In genomic region chr17:7969434-7969833, GRCh38 we compare ENCODE assay signal across 32 cellular contexts. TPM values are rescaled to one million over a fixed set of nuclear protein-coding genes. Genes with fewer than 3 reads are reported as not detected.
A peak's percentile ranks its signal among the peaks of the same experiment; 100 is the strongest.
DNase-seq lines count a peak whose midpoint lies in the region; ATAC-seq, FAIRE-seq and TF ChIP-seq lines count a peak whose summit lies in the region.
"Had no signal": no experiment of that assay in that cellular context is flagged by ENCODE, and none has a peak within 500 bp of the region (broad histone marks: within the 10 kb centered on the region; RNA-seq: fewer than 3 reads in every experiment).

No MANE protein-coding gene starts in this region.

- H3K4me3 ChIP-seq in adipocyte (ENCODE audit: low read length), result no peak overlapping the region
- H3K4me3 ChIP-seq in mesenchymal stem cell (ENCODE audit: insufficient read depth in 1 of 2, low read depth in 1 of 2, low read length in 2 of 2), result no peak overlapping the region
- no peak overlapping the region for H3K4me3 ChIP-seq in dorsolateral prefrontal cortex
- H3K4me3 ChIP-seq: adrenal gland, psoas muscle had no signal

- H3K27ac ChIP-seq in mesenchymal stem cell (ENCODE audit: low read length, poor library complexity, severe bottlenecking) (no peak overlapping the region), dorsolateral prefrontal cortex (no peak overlapping the region)
- no peak overlapping the region for H3K27ac ChIP-seq in CD4-positive, alpha-beta T cell (ENCODE audit: low read depth, low read length)
- H3K27ac ChIP-seq: adrenal gland, C4-2B, psoas muscle had no signal

- DNase-seq in CD14-positive monocyte (ENCODE audit: low spot score) (peak; percentile 65), MV-4-11 (lab: John Stamatoyannopoulos, UW) (peak; percentile 89), adipocyte (ENCODE audit: low read depth) (peak; percentile 37), mesenchymal stem cell (peak; percentile 17), GM12891 (ENCODE audit: insufficient read length, low spot score) (no peak), dorsolateral prefrontal cortex (no peak), NCI-H774 (lab: John Stamatoyannopoulos, UW) (no peak)
- DNase-seq in CD4-positive, alpha-beta T cell, result no peak
- DNase-seq: activated CD4-positive, alpha-beta T cell treated with anti-CD3 and anti-CD28 coated beads, Interleukin-2, amount 10 ng/mL, durations not matched to agents 7 days and 5 days; activated CD8-positive, alpha-beta memory T cell treated with anti-CD3 and anti-CD28 coated beads, Interleukin-2, amount 10 ng/mL, durations not matched to agents 7 days and 5 days; activated naive CD4-positive, alpha-beta T cell; activated T-cell treated with anti-CD3 and anti-CD28 coated beads, Interleukin-2, amount 50 U/mL, for 48 hours; adrenal gland; effector memory CD4-positive, alpha-beta T cell; EL; NCI-H1417 treated with DMSO at 0.1 percent for 48 hours; NCI-H748 treated with DMSO at 0.1 percent for 48 hours; occipital lobe; PC-3; psoas muscle; stimulated activated naive CD4-positive, alpha-beta T cell treated with Interleukin-2 at 50 U/mL for 16 hours had no signal

- POLR2A ChIA-PET in CD4-positive, alpha-beta T cell (lab: Charles Lee), result no interaction called here

- no peak overlapping the region for H2AK5ac ChIP-seq in mesenchymal stem cell (ENCODE audit: low read length, severe bottlenecking)

- no peaks in the 10 kb centered on the region for H3K79me1 ChIP-seq in mesenchymal stem cell (replicated peaks; ENCODE audit: low read length, poor library complexity, severe bottlenecking)

- no peak overlapping the region for H3K23ac ChIP-seq in mesenchymal stem cell (ENCODE audit: low read length in 2 of 2)

- ATAC-seq in CD4-positive, alpha-beta T cell (ENCODE audit: poor library complexity), result no peak
- ATAC-seq: activated CD8-positive, alpha-beta memory T cell treated with anti-CD3 and anti-CD28 coated beads, Interleukin-2, amount 10 ng/mL, durations not matched to agents 7 days and 5 days; left lobe of liver; PC-3; psoas muscle; Right ventricle myocardium inferior; WTC11 had no signal

- no peak overlapping the region for H4K8ac ChIP-seq in mesenchymal stem cell (ENCODE audit: low read length)

- TF ChIP-seq POLR2A in GM12891 (IDR thresholded peaks at IDR 0.05; ENCODE audit: low read depth, low read length), result no peak

- H3K9me3 Mint-ChIP-seq in CD14-positive monocyte, result peaks cover 3 to 19% (median 8%) of the 10 kb centered on the region in 7 donors
- peaks cover 2% of the 10 kb centered on the region for H3K9me3 Mint-ChIP-seq in CD4-positive, alpha-beta T cell

- FAIRE-seq in GM12891 (lab: Jason Lieb, UNC), result no peak
- FAIRE-seq: frontal cortex, GM12892, urothelium cell line had no signal

- H3K4me2 ChIP-seq in mesenchymal stem cell (ENCODE audit: low read length, poor library complexity, severe bottlenecking), result no peak overlapping the region

- H2BK12ac ChIP-seq in mesenchymal stem cell (ENCODE audit: low read length in 2 of 2), result no peak overlapping the region

- H3K9ac ChIP-seq in adipocyte (ENCODE audit: low read length) (no peak overlapping the region), mesenchymal stem cell (ENCODE audit: low read length) (no peak overlapping the region)

- H3K14ac ChIP-seq in mesenchymal stem cell (ENCODE audit: low read length in 2 of 2), result no peak overlapping the region

- H3K36me3 ChIP-seq in adipocyte (ENCODE audit: control insufficient read depth, insufficient read depth, low read length, severe bottlenecking), result no peaks in the 10 kb centered on the region
- no peaks in the 10 kb centered on the region for H3K36me3 ChIP-seq in mesenchymal stem cell (ENCODE audit: control insufficient read depth in 1 of 2, insufficient read depth in 2 of 2, low read depth in 1 of 2, low read length in 2 of 2)
- H3K36me3 ChIP-seq: adrenal gland had no signal

- H2BK15ac ChIP-seq in mesenchymal stem cell (ENCODE audit: low read depth, poor library complexity, severe bottlenecking), result no peak overlapping the region

- 93% methylated on average over 6 of the region's 6 CpGs for WGBS in mesenchymal stem cell

- no peak overlapping the region for H2AFZ ChIP-seq in mesenchymal stem cell (ENCODE audit: low read depth, low read length)

- CTCF ChIA-PET in CD4-positive, alpha-beta T cell (lab: Charles Lee), result interaction anchor here (0.6 kb wide), 1 partner anchor 593 kb away, joined by 4 read pairs; no protein-coding TSS in a partner anchor

- H3K9me3 ChIP-seq in adipocyte (ENCODE audit: control insufficient read depth, low read length) (peaks cover 1% of the 10 kb centered on the region), mesenchymal stem cell (ENCODE audit: control insufficient read depth, low read length) (peaks cover under 1% of the 10 kb centered on the region)
- H3K9me3 ChIP-seq in CD4-positive, alpha-beta T cell (ENCODE audit: control insufficient read depth, low read length), result peaks cover 4% of the 10 kb centered on the region

- intact Hi-C loops in CD14-positive monocyte (cut with micrococcal nuclease), result no loop called here
- intact Hi-C loops in CD4-positive, alpha-beta T cell (cut with DNase I, micrococcal nuclease), result no loop called here
- intact Hi-C loops in dorsolateral prefrontal cortex (cut with DNase I), result no loop called here

- H3K4ac ChIP-seq in mesenchymal stem cell (ENCODE audit: low read depth in 1 of 2, low read length in 2 of 2), result no peak overlapping the region

- no peaks in the 10 kb centered on the region for H3K27me3 Mint-ChIP-seq in CD14-positive monocyte (ENCODE audit: low read depth in 3 of 3)
- peaks cover 6% of the 10 kb centered on the region for H3K27me3 Mint-ChIP-seq in CD4-positive, alpha-beta T cell

- peaks cover 9% of the 10 kb centered on the region for H3K4me1 ChIP-seq in adipocyte (ENCODE audit: control insufficient read depth, insufficient read depth, low read length)
- no peaks in the 10 kb centered on the region for H3K4me1 ChIP-seq in mesenchymal stem cell (ENCODE audit: control insufficient read depth, insufficient read depth, low read depth, low read length)
- H3K4me1 ChIP-seq: adrenal gland had no signal

- no peak overlapping the region for H4K91ac ChIP-seq in mesenchymal stem cell (ENCODE audit: low read length)

- H2BK5ac ChIP-seq in mesenchymal stem cell (ENCODE audit: low read depth, low read length, poor library complexity, severe bottlenecking), result no peak overlapping the region

- TF ChIP-seq CTCF in CD14-positive monocyte (IDR thresholded peaks at IDR 0.05) (no peak), dorsolateral prefrontal cortex (IDR thresholded peaks at IDR 0.05 in 54 of 56, conservative IDR thresholded peaks at IDR 0.05 in 2 of 56; ENCODE audit: low read depth in 1 of 56, partially characterized antibody in 56 of 56) (no peak)
- no peak for TF ChIP-seq CTCF in CD4-positive, alpha-beta T cell (IDR thresholded peaks at IDR 0.05)

- peaks cover 31% of the 10 kb centered on the region for H3K4me1 Mint-ChIP-seq in CD14-positive monocyte
- H3K4me1 Mint-ChIP-seq in CD4-positive, alpha-beta T cell (ENCODE audit: low read depth), result no peaks in the 10 kb centered on the region
- H3K4me1 Mint-ChIP-seq: activated CD4-positive, alpha-beta T cell treated with anti-CD3 and anti-CD28 coated beads, Interleukin-2, amount 10 ng/mL, durations not matched to agents 7 days and 5 days had no signal

- H3K18ac ChIP-seq in mesenchymal stem cell (ENCODE audit: low read depth in 1 of 2, low read length in 2 of 2), result no peak overlapping the region

- H3K4me3 Mint-ChIP-seq in CD14-positive monocyte, result peak overlapping the region; percentile 60 to 71
- no peak overlapping the region for H3K4me3 Mint-ChIP-seq in CD4-positive, alpha-beta T cell
- H3K4me3 Mint-ChIP-seq: activated CD4-positive, alpha-beta T cell treated with anti-CD3 and anti-CD28 coated beads, Interleukin-2, amount 10 ng/mL, durations not matched to agents 7 days and 5 days; activated CD8-positive, alpha-beta memory T cell treated with anti-CD3 and anti-CD28 coated beads, Interleukin-2, amount 10 ng/mL, durations not matched to agents 7 days and 5 days; brain; WTC11 had no signal

- no peaks in the 10 kb centered on the region for H3K36me3 Mint-ChIP-seq in CD14-positive monocyte
- H3K36me3 Mint-ChIP-seq in CD4-positive, alpha-beta T cell (ENCODE audit: low read depth), result peaks cover 2% of the 10 kb centered on the region
- H3K36me3 Mint-ChIP-seq: brain had no signal

- H3K27me3 ChIP-seq in adipocyte (replicated peaks; ENCODE audit: control insufficient read depth, insufficient read depth, low read length) (no peaks in the 10 kb centered on the region), mesenchymal stem cell (ENCODE audit: control insufficient read depth in 1 of 2, insufficient read depth in 1 of 2, low read length in 2 of 2) (peaks cover 0 to 14% of the 10 kb centered on the region in 2 experiments), dorsolateral prefrontal cortex (peaks cover 0 to 6% (median 0%) of the 10 kb centered on the region in 45 donors)
- H3K27me3 ChIP-seq in CD4-positive, alpha-beta T cell (ENCODE audit: control insufficient read depth, insufficient read depth, low read length), result peaks cover 10% of the 10 kb centered on the region

- no peak overlapping the region for H2BK120ac ChIP-seq in mesenchymal stem cell (ENCODE audit: low read depth, low read length)

- H3K27ac Mint-ChIP-seq in CD14-positive monocyte, result peak overlapping the region; percentile 77 to 96 (median 93)
- H3K27ac Mint-ChIP-seq in CD4-positive, alpha-beta T cell, result no peak overlapping the region
- H3K27ac Mint-ChIP-seq: activated CD4-positive, alpha-beta T cell treated with anti-CD3 and anti-CD28 coated beads, Interleukin-2, amount 10 ng/mL, durations not matched to agents 7 days and 5 days; activated CD8-positive, alpha-beta memory T cell treated with anti-CD3 and anti-CD28 coated beads, Interleukin-2, amount 10 ng/mL, durations not matched to agents 7 days and 5 days; brain; WTC11 had no signal

RNA-seq across cellular contexts. Expression of gene GUCY2D, which starts 33.0 kb away (rescaled TPM):
- polyA plus RNA-seq in CD14-positive monocyte, result under 1 TPM in 1 of 2 donors, not detected in 1; 0.46 TPM
- polyA plus RNA-seq in mesenchymal stem cell (2013, experiment 1 of 2), result not detected
- polyA plus RNA-seq in mesenchymal stem cell (2013, experiment 2 of 2), result not detected
- polyA plus RNA-seq in GM12891 (2012; ENCODE audit: low read depth, missing spikeins), result not detected
- under 1 TPM in 1 of 2 experiments, not detected in 1; 0.06 TPM for total RNA-seq in CD4-positive, alpha-beta T cell
- 1 to 10 TPM in 28 of 120 experiments, under 1 TPM in 56, not detected in 36; 0.13 to 2.8 (median 0.83) TPM for total RNA-seq in dorsolateral prefrontal cortex
- total RNA-seq: activated CD4-positive, alpha-beta T cell treated with anti-CD3 and anti-CD28 coated beads, Interleukin-2, amount 10 ng/mL, durations not matched to agents 7 days and 5 days; activated CD8-positive, alpha-beta memory T cell treated with anti-CD3 and anti-CD28 coated beads, Interleukin-2, amount 10 ng/mL, durations not matched to agents 7 days and 5 days; adrenal gland; epithelial cell of proximal tubule; H4; mesenteric fat pad; PC-3; psoas muscle had no signal
- polyA plus RNA-seq: adrenal gland, psoas muscle had no signal

RNA-seq across cellular contexts. Expression of gene CNTROB, which starts 37.4 kb away (rescaled TPM):
- 1 to 10 TPM; 4.7 to 6.5 TPM for polyA plus RNA-seq in CD14-positive monocyte
- polyA plus RNA-seq in mesenchymal stem cell (2013, experiment 1 of 2), result 24.6 TPM
- 23.1 TPM for polyA plus RNA-seq in mesenchymal stem cell (2013, experiment 2 of 2)
- 22.8 TPM for polyA plus RNA-seq in GM12891 (2012; ENCODE audit: low read depth, missing spikeins)
- total RNA-seq in CD4-positive, alpha-beta T cell, result 10 to 100 TPM; 20.6 to 21.9 TPM
- total RNA-seq in dorsolateral prefrontal cortex, result 10 to 100 TPM; 13.4 to 35.9 (median 20.7) TPM

RNA-seq across cellular contexts. Expression of gene TRAPPC1, which starts 37.7 kb away (rescaled TPM):
- 100 to 1,000 TPM; 172 to 224 TPM for polyA plus RNA-seq in CD14-positive monocyte
- polyA plus RNA-seq in mesenchymal stem cell (2013, experiment 1 of 2), result 267 TPM
- 276 TPM for polyA plus RNA-seq in mesenchymal stem cell (2013, experiment 2 of 2)
- 216 TPM for polyA plus RNA-seq in GM12891 (2012; ENCODE audit: low read depth, missing spikeins)
- total RNA-seq in CD4-positive, alpha-beta T cell, result 10 to 100 TPM; 39.3 to 39.5 TPM
- total RNA-seq in dorsolateral prefrontal cortex, result 100 to 1,000 TPM in 53 of 120 experiments, 10 to 100 TPM in 67; 58.5 to 141 (median 98.0) TPM

RNA-seq across cellular contexts. Expression of gene KCNAB3, which starts 39.8 kb away (rescaled TPM):
- polyA plus RNA-seq in CD14-positive monocyte, result not detected
- 1.5 TPM for polyA plus RNA-seq in mesenchymal stem cell (2013, experiment 1 of 2)
- 0.95 TPM for polyA plus RNA-seq in mesenchymal stem cell (2013, experiment 2 of 2)
- polyA plus RNA-seq in GM12891 (2012; ENCODE audit: low read depth, missing spikeins), result 2.3 TPM
- 1 to 10 TPM; 7.1 to 8.2 TPM for total RNA-seq in CD4-positive, alpha-beta T cell
- 10 to 100 TPM in 118 of 120 experiments, 1 to 10 TPM in 2; 6.6 to 52.0 (median 21.5) TPM for total RNA-seq in dorsolateral prefrontal cortex

RNA-seq across cellular contexts. Expression of gene RNF227, which starts 53.3 kb away (rescaled TPM):
- 1 to 10 TPM in 1 of 2 donors, under 1 TPM in 1; 0.59 to 1.3 TPM for polyA plus RNA-seq in CD14-positive monocyte
- 0.39 TPM for polyA plus RNA-seq in mesenchymal stem cell (2013, experiment 1 of 2)
- 0.38 TPM for polyA plus RNA-seq in mesenchymal stem cell (2013, experiment 2 of 2)
- polyA plus RNA-seq in GM12891 (2012; ENCODE audit: low read depth, missing spikeins), result 1.9 TPM
- 1 to 10 TPM; 3.2 to 3.5 TPM for total RNA-seq in CD4-positive, alpha-beta T cell
- 10 to 100 TPM in 3 of 120 experiments, 1 to 10 TPM in 117; 3.8 to 10.7 (median 6.7) TPM for total RNA-seq in dorsolateral prefrontal cortex

Comparison
In these comparisons a context has a peak if more than half of its experiments do, and no peak if none do; other contexts are left out.
1. DNase-seq: peak in CD14-positive monocyte (single experiment), MV-4-11 (single experiment), adipocyte (single experiment) and mesenchymal stem cell (single experiment); none in GM12891 (single experiment), CD4-positive, alpha-beta T cell (0 of 10), dorsolateral prefrontal cortex (0 of 10) and NCI-H774 (single experiment).